In the genomic region with DNA sequence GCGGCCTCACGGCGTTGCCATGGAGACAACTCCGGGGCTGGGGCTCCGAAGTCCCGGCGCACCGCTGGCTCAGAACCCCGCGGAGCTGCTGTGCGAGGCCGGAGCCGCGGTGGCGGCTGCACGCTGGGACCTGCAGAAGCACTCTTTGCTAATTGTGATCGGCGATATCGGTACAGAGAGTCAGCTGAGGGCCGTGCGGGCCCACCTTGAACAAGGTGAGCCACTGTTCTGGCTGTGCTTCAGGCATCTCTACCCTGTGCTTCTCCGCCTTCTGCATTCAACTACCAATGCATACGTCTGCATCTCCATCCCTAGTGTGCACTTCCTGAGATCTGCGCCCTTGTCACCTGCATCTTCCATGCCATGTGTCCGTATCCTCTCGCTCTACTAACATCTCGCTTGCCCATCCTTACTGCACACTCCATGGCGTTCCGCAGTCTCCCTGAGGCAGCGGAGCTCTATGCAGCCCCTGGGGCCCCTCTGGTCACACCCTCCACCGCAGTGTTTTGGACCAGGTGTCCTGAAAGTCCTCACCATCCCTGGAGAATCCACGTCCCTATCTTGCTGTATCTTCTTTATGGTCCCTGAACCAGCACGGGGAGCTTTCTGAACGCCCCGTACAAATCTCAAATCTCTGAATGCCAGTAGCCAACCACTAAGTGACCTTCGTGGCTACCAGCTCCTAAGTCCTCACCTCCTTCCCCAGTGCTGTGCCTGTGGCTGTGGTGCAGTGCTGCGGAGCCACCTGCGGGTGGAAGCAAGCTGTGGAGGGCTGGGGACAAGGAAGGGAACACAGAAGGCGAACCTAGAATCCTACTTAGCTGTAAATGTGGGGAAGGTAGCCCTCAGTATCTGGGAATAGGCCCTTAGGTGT, we compare ENCODE assay signal across 1 cellular context.
TF ChIP-seq lines count a peak whose summit lies in the region.

No MANE protein-coding gene starts in this region.

TF ChIP-seq in K562, 482 proteins besides CTCF, POLR2A, EP300 and RAD21 (continued from another document):
- TF ChIP-seq, protein P1, sequence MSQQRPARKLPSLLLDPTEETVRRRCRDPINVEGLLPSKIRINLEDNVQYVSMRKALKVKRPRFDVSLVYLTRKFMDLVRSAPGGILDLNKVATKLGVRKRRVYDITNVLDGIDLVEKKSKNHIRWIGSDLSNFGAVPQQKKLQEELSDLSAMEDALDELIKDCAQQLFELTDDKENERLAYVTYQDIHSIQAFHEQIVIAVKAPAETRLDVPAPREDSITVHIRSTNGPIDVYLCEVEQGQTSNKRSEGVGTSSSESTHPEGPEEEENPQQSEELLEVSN (IDR thresholded peaks at IDR 0.05; ENCODE audit: borderline replicate concordance in 1 of 2, extremely low read depth in 1 of 2, insufficient read depth in 1 of 2, insufficient read length in 1 of 2, low read depth in 1 of 2, low read length in 1 of 2, poor library complexity in 1 of 2, severe bottlenecking in 1 of 2): peak in 1 of 2 experiments; percentile 23
- TF ChIP-seq, protein P2, sequence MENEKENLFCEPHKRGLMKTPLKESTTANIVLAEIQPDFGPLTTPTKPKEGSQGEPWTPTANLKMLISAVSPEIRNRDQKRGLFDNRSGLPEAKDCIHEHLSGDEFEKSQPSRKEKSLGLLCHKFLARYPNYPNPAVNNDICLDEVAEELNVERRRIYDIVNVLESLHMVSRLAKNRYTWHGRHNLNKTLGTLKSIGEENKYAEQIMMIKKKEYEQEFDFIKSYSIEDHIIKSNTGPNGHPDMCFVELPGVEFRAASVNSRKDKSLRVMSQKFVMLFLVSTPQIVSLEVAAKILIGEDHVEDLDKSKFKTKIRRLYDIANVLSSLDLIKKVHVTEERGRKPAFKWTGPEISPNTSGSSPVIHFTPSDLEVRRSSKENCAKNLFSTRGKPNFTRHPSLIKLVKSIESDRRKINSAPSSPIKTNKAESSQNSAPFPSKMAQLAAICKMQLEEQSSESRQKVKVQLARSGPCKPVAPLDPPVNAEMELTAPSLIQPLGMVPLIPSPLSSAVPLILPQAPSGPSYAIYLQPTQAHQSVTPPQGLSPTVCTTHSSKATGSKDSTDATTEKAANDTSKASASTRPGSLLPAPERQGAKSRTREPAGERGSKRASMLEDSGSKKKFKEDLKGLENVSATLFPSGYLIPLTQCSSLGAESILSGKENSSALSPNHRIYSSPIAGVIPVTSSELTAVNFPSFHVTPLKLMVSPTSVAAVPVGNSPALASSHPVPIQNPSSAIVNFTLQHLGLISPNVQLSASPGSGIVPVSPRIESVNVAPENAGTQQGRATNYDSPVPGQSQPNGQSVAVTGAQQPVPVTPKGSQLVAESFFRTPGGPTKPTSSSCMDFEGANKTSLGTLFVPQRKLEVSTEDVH (IDR thresholded peaks at IDR 0.05; ENCODE audit: low read depth, partially characterized antibody): no peak
- TF ChIP-seq ZNF23 (CRISPR knock-in tag; IDR thresholded peaks at IDR 0.05): no peak
- TF ChIP-seq, protein P3, sequence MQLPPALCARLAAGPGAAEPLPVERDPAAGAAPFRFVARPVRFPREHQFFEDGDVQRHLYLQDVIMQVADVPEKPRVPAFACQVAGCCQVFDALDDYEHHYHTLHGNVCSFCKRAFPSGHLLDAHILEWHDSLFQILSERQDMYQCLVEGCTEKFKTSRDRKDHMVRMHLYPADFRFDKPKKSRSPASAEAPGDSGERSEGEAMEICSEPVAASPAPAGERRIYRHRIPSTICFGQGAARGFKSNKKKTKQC (CRISPR knock-in tag; IDR thresholded peaks at IDR 0.05): no peak
- no peak for TF ChIP-seq BACH1 (tag; IDR thresholded peaks at IDR 0.05)
- TF ChIP-seq SMAD4 (CRISPR knock-in tag; conservative IDR thresholded peaks at IDR 0.05): no peak
- 0 out of 2 replicates have a peak, but pooled peaks have one; percentile 9 for TF ChIP-seq NFE2 (IDR thresholded peaks at IDR 0.05; ENCODE audit: low read depth)
- TF ChIP-seq, protein P4, sequence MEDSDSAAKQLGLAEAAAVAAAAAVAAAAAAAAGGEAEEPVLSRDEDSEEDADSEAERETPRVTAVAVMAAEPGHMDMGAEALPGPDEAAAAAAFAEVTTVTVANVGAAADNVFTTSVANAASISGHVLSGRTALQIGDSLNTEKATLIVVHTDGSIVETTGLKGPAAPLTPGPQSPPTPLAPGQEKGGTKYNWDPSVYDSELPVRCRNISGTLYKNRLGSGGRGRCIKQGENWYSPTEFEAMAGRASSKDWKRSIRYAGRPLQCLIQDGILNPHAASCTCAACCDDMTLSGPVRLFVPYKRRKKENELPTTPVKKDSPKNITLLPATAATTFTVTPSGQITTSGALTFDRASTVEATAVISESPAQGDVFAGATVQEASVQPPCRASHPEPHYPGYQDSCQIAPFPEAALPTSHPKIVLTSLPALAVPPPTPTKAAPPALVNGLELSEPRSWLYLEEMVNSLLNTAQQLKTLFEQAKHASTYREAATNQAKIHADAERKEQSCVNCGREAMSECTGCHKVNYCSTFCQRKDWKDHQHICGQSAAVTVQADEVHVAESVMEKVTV (CRISPR knock-in tag; IDR thresholded peaks at IDR 0.05): no peak
- TF ChIP-seq SREBF1 (IDR thresholded peaks at IDR 0.05; ENCODE audit: borderline replicate concordance, low read depth, low read length): no peak
- TF ChIP-seq HDAC2 (IDR thresholded peaks at IDR 0.05): peak; percentile 41; the same call in 1 of the 2 replicates
- TF ChIP-seq TSC22D4 (tag; IDR thresholded peaks at IDR 0.05): no peak
- TF ChIP-seq PRMT5 (CRISPR knock-in tag; IDR thresholded peaks at IDR 0.05): no peak
- TF ChIP-seq, protein P5, sequence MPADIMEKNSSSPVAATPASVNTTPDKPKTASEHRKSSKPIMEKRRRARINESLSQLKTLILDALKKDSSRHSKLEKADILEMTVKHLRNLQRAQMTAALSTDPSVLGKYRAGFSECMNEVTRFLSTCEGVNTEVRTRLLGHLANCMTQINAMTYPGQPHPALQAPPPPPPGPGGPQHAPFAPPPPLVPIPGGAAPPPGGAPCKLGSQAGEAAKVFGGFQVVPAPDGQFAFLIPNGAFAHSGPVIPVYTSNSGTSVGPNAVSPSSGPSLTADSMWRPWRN (IDR thresholded peaks at IDR 0.05; ENCODE audit: low read depth): no peak
- no peak for TF ChIP-seq SNIP1 (IDR thresholded peaks at IDR 0.05; ENCODE audit: low read depth)
- TF ChIP-seq CEBPG (CRISPR knock-in tag; IDR thresholded peaks at IDR 0.05): 0 out of 2 replicates have a peak, but pooled peaks have one; percentile 9
- TF ChIP-seq CEBPG (tag; conservative IDR thresholded peaks at IDR 0.05 in 1 of 2, IDR thresholded peaks at IDR 0.05 in 1 of 2): no peak
- TF ChIP-seq CCNT2 (IDR thresholded peaks at IDR 0.05; ENCODE audit: borderline replicate concordance, extremely low read depth, insufficient read length, low read depth, low read length): peak; percentile 23
- TF ChIP-seq HDAC8 (tag; IDR thresholded peaks at IDR 0.05): no peak
- TF ChIP-seq ZC3H11A (IDR thresholded peaks at IDR 0.05; ENCODE audit: low read depth, low read length): no peak
- TF ChIP-seq CREB1 (IDR thresholded peaks at IDR 0.05): no peak
- 0 out of 2 replicates have a peak, but pooled peaks have one; percentile 22 for TF ChIP-seq CREB1 (CRISPR knock-in tag; IDR thresholded peaks at IDR 0.05)
- TF ChIP-seq RBM34 (IDR thresholded peaks at IDR 0.05; ENCODE audit: borderline replicate concordance, insufficient read depth, low read length): no peak
- TF ChIP-seq POLR2H (tag; IDR thresholded peaks at IDR 0.05; ENCODE audit: low read depth): no peak
- no peak for TF ChIP-seq ZNF551 (CRISPR knock-in tag; IDR thresholded peaks at IDR 0.05)
- TF ChIP-seq, protein P6, sequence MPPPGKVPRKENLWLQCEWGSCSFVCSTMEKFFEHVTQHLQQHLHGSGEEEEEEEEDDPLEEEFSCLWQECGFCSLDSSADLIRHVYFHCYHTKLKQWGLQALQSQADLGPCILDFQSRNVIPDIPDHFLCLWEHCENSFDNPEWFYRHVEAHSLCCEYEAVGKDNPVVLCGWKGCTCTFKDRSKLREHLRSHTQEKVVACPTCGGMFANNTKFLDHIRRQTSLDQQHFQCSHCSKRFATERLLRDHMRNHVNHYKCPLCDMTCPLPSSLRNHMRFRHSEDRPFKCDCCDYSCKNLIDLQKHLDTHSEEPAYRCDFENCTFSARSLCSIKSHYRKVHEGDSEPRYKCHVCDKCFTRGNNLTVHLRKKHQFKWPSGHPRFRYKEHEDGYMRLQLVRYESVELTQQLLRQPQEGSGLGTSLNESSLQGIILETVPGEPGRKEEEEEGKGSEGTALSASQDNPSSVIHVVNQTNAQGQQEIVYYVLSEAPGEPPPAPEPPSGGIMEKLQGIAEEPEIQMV (tag; conservative IDR thresholded peaks at IDR 0.05; ENCODE audit: low read depth): no peak
- TF ChIP-seq ZNF780A (CRISPR knock-in tag; IDR thresholded peaks at IDR 0.05): no peak
